In genomic region chr12:69755302-69755701, GRCh38 we compare ENCODE assay signal across 9 cellular contexts. TPM values are rescaled to one million over a fixed set of nuclear protein-coding genes. Genes with fewer than 3 reads are reported as not detected.
"Had no signal": no experiment of that assay in that cellular context is flagged by ENCODE, and none has a peak within 500 bp of the region (broad histone marks: within the 10 kb centered on the region; RNA-seq: fewer than 3 reads in every experiment).

No MANE protein-coding gene starts in this region.

- H3K27ac ChIP-seq: GM23248 had no signal

- H3K9ac ChIP-seq: GM23248 had no signal

- H2AFZ ChIP-seq: GM23248 had no signal

- H3K4me1 ChIP-seq: HAP-1 had no signal

- FAIRE-seq: HTR-8/SVneo had no signal

- ATAC-seq: HCT116 had no signal

- H3K9me3 ChIP-seq: HAP-1 had no signal

- DNase-seq: GM23248, GOT3, H7, IMR-90 had no signal

- H3K4me3 ChIP-seq: GM23248, HAP-1 had no signal

RNA-seq across cellular contexts. Expression of gene BEST3, which starts 56.2 kb away (rescaled TPM):
- total RNA-seq: GM23248, H4, H7, HT-29 had no signal
- polyA plus RNA-seq: GM23248 had no signal
